16 cellular contexts compared by ENCODE assay signal in the genomic region with DNA sequence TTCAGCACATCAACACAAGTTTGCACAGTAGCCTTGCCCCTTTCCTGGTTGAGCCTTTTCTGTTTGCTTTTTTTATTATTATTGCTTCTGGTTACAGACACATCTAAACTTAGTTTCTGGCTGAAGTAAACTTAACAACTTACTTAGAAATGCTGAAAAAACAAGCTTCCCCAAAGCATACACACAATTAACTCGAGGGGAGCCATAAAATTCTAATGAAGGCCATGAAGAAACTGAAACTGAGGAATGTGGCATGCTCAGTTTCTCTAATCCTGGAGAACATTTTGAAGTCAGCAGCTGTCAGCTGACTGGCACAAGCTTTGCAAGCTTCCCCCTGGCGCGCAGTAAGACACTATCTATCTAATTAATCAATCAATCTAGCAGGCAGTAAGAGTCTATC. TPM values are rescaled to one million over a fixed set of nuclear protein-coding genes. Genes with fewer than 3 reads are reported as not detected.
A peak's percentile ranks its signal among the peaks of the same experiment; 100 is the strongest.
DNase-seq lines count a peak whose midpoint lies in the region; TF ChIP-seq lines count a peak whose summit lies in the region.
"Had no signal": no experiment of that assay in that cellular context is flagged by ENCODE, and none has a peak within 500 bp of the region (broad histone marks: within the 10 kb centered on the region; RNA-seq: fewer than 3 reads in every experiment).

No MANE protein-coding gene starts in this region.

- DNase-seq in MG63 (no peak), thyroid gland (peak; percentile 20 to 27), NCI-H446 (lab: John Stamatoyannopoulos, UW) (no peak), NCI-H748 treated with DMSO at 0.1 percent for 48 hours (lab: John Stamatoyannopoulos, UW) (no peak)
- DNase-seq in stimulated activated CD4-positive, alpha-beta T cell treated with anti-CD3 and anti-CD28 coated beads, Interleukin-2, amount 100 ng/mL, for 24 hours = no peak
- DNase-seq: activated CD4-positive, alpha-beta memory T cell treated with anti-CD3 and anti-CD28 coated beads, Interleukin-2, amount 10 ng/mL, durations not matched to agents 7 days and 5 days; adrenal gland; cortex of kidney; KBM-7; left ventricle myocardium superior; NCI-H1105 treated with DMSO at 0.1 percent for 48 hours; sigmoid colon; SJCRH30 had no signal

- no peak for TF ChIP-seq POLR2A in thyroid gland (IDR thresholded peaks at IDR 0.05)

- H3K36me3 ChIP-seq in MG63 (peaks cover 48% of the 10 kb centered on the region), duodenal mucosa (ENCODE audit: control insufficient read depth in 1 of 2, insufficient read depth in 2 of 2, low read length in 2 of 2) (no peaks in the 10 kb centered on the region), mucosa of rectum (ENCODE audit: control insufficient read depth in 2 of 2, insufficient read depth in 2 of 2, low read length in 2 of 2) (peaks cover 0 to 2% of the 10 kb centered on the region in 2 donors), thyroid gland (no peaks in the 10 kb centered on the region)
- H3K36me3 ChIP-seq: adrenal gland, esophagus muscularis mucosa, sigmoid colon, SJCRH30 had no signal

- no peaks in the 10 kb centered on the region for H3K27me3 ChIP-seq in MG63
- no peaks in the 10 kb centered on the region for H3K27me3 ChIP-seq in duodenal mucosa (ENCODE audit: control insufficient read depth in 1 of 2, insufficient read depth in 2 of 2, low read length in 2 of 2)
- peaks cover 2% of the 10 kb centered on the region in 2 donors for H3K27me3 ChIP-seq in mucosa of rectum (ENCODE audit: control insufficient read depth in 2 of 2, insufficient read depth in 2 of 2, low read length in 2 of 2)
- H3K27me3 ChIP-seq in thyroid gland = no peaks in the 10 kb centered on the region
- H3K27me3 ChIP-seq: SJCRH30 had no signal

- intact Hi-C loops in thyroid gland (cut with DNase I) = loop anchor here (10.0 kb wide), 3 partner anchors 138 to 252 kb away; no protein-coding TSS in a partner anchor

- H3K9me3 ChIP-seq in MG63 = no peaks in the 10 kb centered on the region
- H3K9me3 ChIP-seq in duodenal mucosa (ENCODE audit: control insufficient read depth in 1 of 2, low read length in 2 of 2) = no peaks in the 10 kb centered on the region
- no peaks in the 10 kb centered on the region for H3K9me3 ChIP-seq in mucosa of rectum (ENCODE audit: control insufficient read depth in 2 of 2, low read length in 2 of 2)
- no peaks in the 10 kb centered on the region for H3K9me3 ChIP-seq in thyroid gland
- H3K9me3 ChIP-seq: adrenal gland, esophagus muscularis mucosa, sigmoid colon, SJCRH30 had no signal

- H3K4me1 ChIP-seq in duodenal mucosa (ENCODE audit: control insufficient read depth in 1 of 2, insufficient read depth in 2 of 2, low read length in 2 of 2) = peaks cover 25 to 41% of the 10 kb centered on the region in 2 donors
- peaks cover 15 to 27% of the 10 kb centered on the region in 2 donors for H3K4me1 ChIP-seq in mucosa of rectum (ENCODE audit: control insufficient read depth in 2 of 2, insufficient read depth in 2 of 2, low read length in 2 of 2)
- H3K4me1 ChIP-seq in thyroid gland = peaks cover 33 to 36% of the 10 kb centered on the region in 2 donors

- TF ChIP-seq CTCF in thyroid gland (IDR thresholded peaks at IDR 0.05) = no peak

- peak overlapping the region; percentile 9 for H3K4me3 ChIP-seq in MG63
- peak overlapping the region; percentile 67 to 83 for H3K4me3 ChIP-seq in duodenal mucosa (ENCODE audit: low read depth in 1 of 2, low read length in 2 of 2)
- peak overlapping the region; percentile 70 to 87 for H3K4me3 ChIP-seq in mucosa of rectum (ENCODE audit: low read length in 2 of 2)
- no peak overlapping the region for H3K4me3 ChIP-seq in thyroid gland (replicated peaks in 1 of 3)
- H3K4me3 ChIP-seq: adrenal gland, esophagus muscularis mucosa, sigmoid colon, SJCRH30 had no signal

- H3K27ac ChIP-seq in duodenal mucosa (ENCODE audit: low read depth, low read length) (no peak overlapping the region), mucosa of rectum (ENCODE audit: low read depth in 2 of 2, low read length in 2 of 2) (peak overlapping the region; percentile 70 to 86), thyroid gland (peak overlapping the region; percentile 56 to 80 (median 78))
- H3K27ac ChIP-seq: adrenal gland, esophagus muscularis mucosa, sigmoid colon, SJCRH30 had no signal

- 64 to 65% methylated on average over 3 of the region's 3 CpGs for WGBS in thyroid gland, 2 donors

- H3K9ac ChIP-seq in duodenal mucosa (ENCODE audit: low read depth in 1 of 2, low read length in 2 of 2) = peak overlapping the region; percentile 26 to 31
- H3K9ac ChIP-seq in mucosa of rectum (ENCODE audit: low read depth in 1 of 2, low read length in 2 of 2) = peak overlapping the region in 1 of 2 donors; percentile 32

RNA-seq across cellular contexts. Expression of gene MYO10, which starts 3.7 kb away (rescaled TPM):
- total RNA-seq in MG63 (2014; rRNA removed; shearing (Covaris generic); ENCODE audit: low replicate concordance) = 55.0 and 62.0 TPM in 2 replicates
- 10 to 100 TPM; 49.2 to 89.6 (median 71.0) TPM for total RNA-seq in thyroid gland

Comparison
In these comparisons a context has a peak if more than half of its experiments do, and no peak if none do; other contexts are left out.
1. DNase-seq: peak in thyroid gland (2 of 2); none in MG63 (single experiment), stimulated activated CD4-positive, alpha-beta T cell treated with anti-CD3 and anti-CD28 coated beads, Interleukin-2, amount 100 ng/mL, for 24 hours (0 of 2), NCI-H446 (0 of 2) and NCI-H748 treated with DMSO at 0.1 percent for 48 hours (single experiment).
2. H3K4me3 ChIP-seq: peak in MG63 (single experiment), duodenal mucosa (2 of 2) and mucosa of rectum (2 of 2); none in thyroid gland (0 of 3).